ENCODE assay signal across 10 cellular contexts in the genomic region with DNA sequence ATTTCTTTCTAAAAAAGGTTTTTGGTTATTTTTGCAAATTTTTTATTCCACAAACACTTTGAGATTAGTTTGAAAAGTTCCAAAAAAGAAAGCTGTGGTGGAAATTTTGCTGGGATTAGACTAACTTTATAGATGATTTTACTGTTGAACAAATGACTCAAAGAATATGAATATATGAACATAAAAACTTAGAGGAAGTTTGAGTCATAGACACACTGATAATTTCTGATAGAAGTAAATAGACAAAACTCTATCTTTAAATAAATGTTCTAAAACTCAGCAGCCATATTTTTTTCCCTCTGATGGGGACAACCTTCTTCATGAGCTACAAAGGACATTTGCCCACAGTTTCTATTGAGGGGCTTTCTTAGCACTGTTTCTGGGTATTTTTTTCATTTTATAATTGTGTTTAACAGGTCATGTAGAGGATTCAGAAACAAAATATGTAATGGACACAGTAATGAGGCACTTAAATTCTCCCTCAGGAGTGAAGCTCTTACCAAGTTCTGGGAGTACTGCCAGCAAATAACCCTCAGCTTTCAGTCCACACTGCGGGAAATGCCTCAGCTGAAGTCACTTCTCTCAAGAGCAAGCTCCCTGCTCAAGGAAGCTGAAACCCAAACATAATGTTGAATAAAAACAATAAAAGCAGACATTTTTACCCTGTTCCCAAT.
DNase-seq lines count a peak whose midpoint lies in the region; ATAC-seq and TF ChIP-seq lines count a peak whose summit lies in the region.
"Had no signal": no experiment of that assay in that cellular context is flagged by ENCODE, and none has a peak within 500 bp of the region (broad histone marks: within the 10 kb centered on the region; RNA-seq: fewer than 3 reads in every experiment).

No MANE protein-coding gene starts in this region.

- H3K27ac ChIP-seq in body of pancreas (no peak overlapping the region), left lung (peak overlapping the region; percentile 30 to 70)
- H3K27ac ChIP-seq: KMS-11 had no signal

- TF ChIP-seq CTCF in body of pancreas (IDR thresholded peaks at IDR 0.05), result no peak
- TF ChIP-seq CTCF in left lung (IDR thresholded peaks at IDR 0.05), result no peak

- ATAC-seq in body of pancreas (peak; percentile 56), left lung (peak; percentile 99), GM19397 (IDR thresholded peaks at IDR 0.05; ENCODE audit: unreplicated experiment) (no peak)

- H3K4me1 ChIP-seq in body of pancreas (no peaks in the 10 kb centered on the region), left lung (no peaks in the 10 kb centered on the region)

- TF ChIP-seq POLR2A in body of pancreas (IDR thresholded peaks at IDR 0.05), result no peak

- H3K4me3 ChIP-seq in body of pancreas, result no peak overlapping the region
- H3K4me3 ChIP-seq in left lung, result no peak overlapping the region

- DNase-seq in AG08396 (ENCODE audit: low spot score) (peak; percentile 53), NCI-H1092 (lab: John Stamatoyannopoulos, UW) (peak; percentile 3), body of pancreas (peak; percentile 15 to 57 (median 28)), left lung (peak in 1 of 2 donors; percentile 64), iPS-NIHi7 (ENCODE audit: extremely low spot score) (no peak), cortex of kidney (lab: John Stamatoyannopoulos, UW) (no peak), posterior vena cava (ENCODE audit: low spot score) (no peak)
- DNase-seq: activated gamma-delta T cell had no signal

- intact Hi-C loops in body of pancreas (cut with DNase I) (no loop called here), left lung (cut with DNase I) (no loop called here), posterior vena cava (cut with DNase I) (no loop called here)

- H3K27me3 ChIP-seq in body of pancreas, result no peaks in the 10 kb centered on the region
- no peaks in the 10 kb centered on the region for H3K27me3 ChIP-seq in left lung

- WGBS in body of pancreas, 2 donors, result 3 to 10% methylated on average over 1 of the region's 1 CpG

- H3K36me3 ChIP-seq in body of pancreas (replicated peaks in 1 of 2; ENCODE audit: insufficient read depth in 1 of 2, low read depth in 2 of 2) (no peaks in the 10 kb centered on the region), left lung (no peaks in the 10 kb centered on the region)

- no peaks in the 10 kb centered on the region for H3K9me3 ChIP-seq in body of pancreas
- no peaks in the 10 kb centered on the region for H3K9me3 ChIP-seq in left lung

Comparison
In these comparisons a context has a peak if more than half of its experiments do, and no peak if none do; other contexts are left out.
1. DNase-seq: peak in AG08396 (single experiment), NCI-H1092 (single experiment) and body of pancreas (4 of 4); none in iPS-NIHi7 (single experiment), cortex of kidney (single experiment) and posterior vena cava (single experiment).
2. H3K27ac ChIP-seq: peak in left lung (2 of 2); none in body of pancreas (0 of 4).